Comparison of ENCODE assay signal across 8 cellular contexts in genomic region chr17:67993153-67993997, GRCh38. TPM values are rescaled to one million over a fixed set of nuclear protein-coding genes. Genes with fewer than 3 reads are reported as not detected.
A peak's percentile ranks its signal among the peaks of the same experiment; 100 is the strongest.
DNase-seq lines count a peak whose midpoint lies in the region; ATAC-seq, FAIRE-seq and TF ChIP-seq lines count a peak whose summit lies in the region.

No MANE protein-coding gene starts in this region.

- H3K79me1 ChIP-seq in trophoblast cell (ENCODE audit: low read length) = peaks cover 9% of the 10 kb centered on the region

- peak overlapping the region; percentile 90 for H4K12ac ChIP-seq in trophoblast cell (ENCODE audit: low read depth, low read length)

- H3K79me2 ChIP-seq in Loucy (ENCODE audit: insufficient read depth, low read length) = no peaks in the 10 kb centered on the region; the same call in 1 of the 2 replicates
- peaks cover 7% of the 10 kb centered on the region for H3K79me2 ChIP-seq in trophoblast cell (ENCODE audit: control insufficient read depth, insufficient read depth, low read length, poor library complexity)

- H3K4me2 ChIP-seq in Loucy (ENCODE audit: low read depth, low read length, poor library complexity, severe bottlenecking) = peak overlapping the region; percentile 81
- peak overlapping the region; percentile 81 for H3K4me2 ChIP-seq in trophoblast cell (ENCODE audit: low read length)

- H3K36me3 ChIP-seq in Loucy (ENCODE audit: insufficient read depth, low read length) (no peaks in the 10 kb centered on the region), cardiac muscle cell (no peaks in the 10 kb centered on the region), trophoblast cell (ENCODE audit: control insufficient read depth in 1 of 2, insufficient read depth in 2 of 2, low read length in 2 of 2) (no peaks in the 10 kb centered on the region)

- TF ChIP-seq CTCF in Loucy (conservative IDR thresholded peaks at IDR 0.05; ENCODE audit: low read length) (no peak), cardiac muscle cell (IDR thresholded peaks at IDR 0.05; ENCODE audit: low read depth, low read length) (no peak), type B pancreatic cell (conservative IDR thresholded peaks at IDR 0.05) (peak; percentile 50)

- H2AK5ac ChIP-seq in trophoblast cell (ENCODE audit: low read length) = peak overlapping the region; percentile 48

- H3K27ac Mint-ChIP-seq in activated naive CD8-positive, alpha-beta T cell treated with anti-CD3 and anti-CD28 coated beads, Interleukin-2, amount 10 ng/mL, durations not matched to agents 7 days and 5 days = peak overlapping the region; percentile 80
- peak overlapping the region; percentile 96 for H3K27ac Mint-ChIP-seq in type B pancreatic cell

- H4K91ac ChIP-seq in trophoblast cell (ENCODE audit: low read depth, low read length) = peak overlapping the region; percentile 95

- H3K23ac ChIP-seq in trophoblast cell (ENCODE audit: low read length) = no peak overlapping the region

- H3K27ac ChIP-seq in cardiac muscle cell (peak overlapping the region; percentile 89), trophoblast cell (ENCODE audit: low read depth, low read length) (peak overlapping the region; percentile 82)

- no peaks in the 10 kb centered on the region for H4K20me1 ChIP-seq in Loucy (ENCODE audit: insufficient read depth, low read length, poor library complexity, severe bottlenecking)

- H3K9me2 ChIP-seq in Loucy (replicated peaks; ENCODE audit: low read depth, low read length) = no peaks in the 10 kb centered on the region

- H4K8ac ChIP-seq in trophoblast cell (ENCODE audit: low read depth, low read length) = peak overlapping the region; percentile 98

- peak overlapping the region; percentile 96 for H3K14ac ChIP-seq in trophoblast cell (ENCODE audit: low read length)

- peak overlapping the region; percentile 88 for H3K18ac ChIP-seq in trophoblast cell (ENCODE audit: low read length)

- H3K9me3 ChIP-seq in Loucy (ENCODE audit: insufficient read depth, low read depth, low read length) = no peaks in the 10 kb centered on the region
- H3K9me3 ChIP-seq in cardiac muscle cell (ENCODE audit: low read depth) = no peaks in the 10 kb centered on the region
- no peaks in the 10 kb centered on the region for H3K9me3 ChIP-seq in trophoblast cell (ENCODE audit: insufficient read depth, low read depth, low read length)

- no peaks in the 10 kb centered on the region for H3K36me3 Mint-ChIP-seq in activated naive CD8-positive, alpha-beta T cell treated with anti-CD3 and anti-CD28 coated beads, Interleukin-2, amount 10 ng/mL, durations not matched to agents 7 days and 5 days
- no peaks in the 10 kb centered on the region for H3K36me3 Mint-ChIP-seq in type B pancreatic cell

- H3K4me3 Mint-ChIP-seq in activated naive CD8-positive, alpha-beta T cell treated with anti-CD3 and anti-CD28 coated beads, Interleukin-2, amount 10 ng/mL, durations not matched to agents 7 days and 5 days = peak overlapping the region; percentile 90
- H3K4me3 Mint-ChIP-seq in type B pancreatic cell = peak overlapping the region; percentile 98

- H3K9ac ChIP-seq in Loucy (ENCODE audit: low read depth, low read length, poor library complexity, severe bottlenecking) = peak overlapping the region; percentile 92
- peak overlapping the region; percentile 86 for H3K9ac ChIP-seq in trophoblast cell (ENCODE audit: low read length)

- H3K4ac ChIP-seq in trophoblast cell (ENCODE audit: low read depth, low read length) = peak overlapping the region; percentile 75

- H3K27me3 Mint-ChIP-seq in activated naive CD8-positive, alpha-beta T cell treated with anti-CD3 and anti-CD28 coated beads, Interleukin-2, amount 10 ng/mL, durations not matched to agents 7 days and 5 days = peaks cover 43% of the 10 kb centered on the region
- peaks cover 18% of the 10 kb centered on the region for H3K27me3 Mint-ChIP-seq in type B pancreatic cell

- POLR2A ChIA-PET in activated naive CD8-positive, alpha-beta T cell treated with anti-CD3 and anti-CD28 coated beads, Interleukin-2, amount 10 ng/mL, durations not matched to agents 7 days and 5 days (lab: Charles Lee) = interaction anchor here (1.0 to 1.5 kb wide), 2 partner anchors 26 to 109 kb away, joined by 3 to 6 read pairs; no protein-coding TSS in a partner anchor

- H3K4me3 ChIP-seq in Loucy (ENCODE audit: low read length, poor library complexity, severe bottlenecking) = peak overlapping the region; percentile 97
- peak overlapping the region; percentile 88 for H3K4me3 ChIP-seq in cardiac muscle cell
- peak overlapping the region; percentile 93 for H3K4me3 ChIP-seq in trophoblast cell (ENCODE audit: low read depth, low read length)

- H3K9me3 Mint-ChIP-seq in activated naive CD8-positive, alpha-beta T cell treated with anti-CD3 and anti-CD28 coated beads, Interleukin-2, amount 10 ng/mL, durations not matched to agents 7 days and 5 days = no peaks in the 10 kb centered on the region
- no peaks in the 10 kb centered on the region for H3K9me3 Mint-ChIP-seq in type B pancreatic cell

- peak overlapping the region; percentile 73 for H2BK5ac ChIP-seq in trophoblast cell (ENCODE audit: low read depth, low read length, poor library complexity)

- peak; percentile 69 for ATAC-seq in activated naive CD8-positive, alpha-beta T cell treated with anti-CD3 and anti-CD28 coated beads, Interleukin-2, amount 10 ng/mL, durations not matched to agents 7 days and 5 days (ENCODE audit: low read depth)

- H2AFZ ChIP-seq in Loucy (ENCODE audit: low read length) (peak overlapping the region; percentile 96), trophoblast cell (ENCODE audit: insufficient read depth, low read length, poor library complexity) (peak overlapping the region; percentile 95)

- no peak for FAIRE-seq in H54 (lab: Jason Lieb, UNC)

- H3K27me3 ChIP-seq in Loucy (ENCODE audit: insufficient read depth, low read length, poor library complexity, severe bottlenecking) (no peaks in the 10 kb centered on the region), cardiac muscle cell (peaks cover 4% of the 10 kb centered on the region), trophoblast cell (ENCODE audit: insufficient read depth, low read length) (no peaks in the 10 kb centered on the region)

- peak; percentile 69 for DNase-seq in GM04504 (ENCODE audit: low read depth)
- DNase-seq in H54 (ENCODE audit: insufficient read length, low spot score) = peak; percentile 81
- DNase-seq in SKM-1 (lab: John Stamatoyannopoulos, UW; ENCODE audit: unreplicated experiment) = peak; percentile 73
- peak; percentile 85 for DNase-seq in activated naive CD8-positive, alpha-beta T cell treated with anti-CD3 and anti-CD28 coated beads, Interleukin-2, amount 10 ng/mL, durations not matched to agents 7 days and 5 days
- peak; percentile 91 for DNase-seq in cardiac muscle cell (ENCODE audit: low read depth in 1 of 2, low spot score in 1 of 2)
- peak; percentile 68 to 88 for DNase-seq in trophoblast cell
- DNase-seq in type B pancreatic cell (ENCODE audit: extremely low spot score, unreplicated experiment) = peak; percentile 88

- WGBS in trophoblast cell (ENCODE audit: extremely low coverage, insufficient coverage, insufficient read length) = no CpG with 5 or more reads among the region's 144 CpGs

- H2BK12ac ChIP-seq in trophoblast cell (ENCODE audit: low read length) = peak overlapping the region; percentile 40

- H3K4me1 ChIP-seq in Loucy (ENCODE audit: insufficient read depth, low read length, poor library complexity, severe bottlenecking) = peaks cover 10% of the 10 kb centered on the region
- H3K4me1 ChIP-seq in cardiac muscle cell (ENCODE audit: low read depth) = no peaks in the 10 kb centered on the region
- peaks cover 4 to 9% of the 10 kb centered on the region in 2 experiments for H3K4me1 ChIP-seq in trophoblast cell (ENCODE audit: control insufficient read depth in 1 of 2, insufficient read depth in 2 of 2, low read length in 2 of 2)

- TF ChIP-seq POLR2A in H54 (IDR thresholded peaks at IDR 0.05; ENCODE audit: low read depth, low read length) = peak; percentile 58

- H2BK120ac ChIP-seq in trophoblast cell (ENCODE audit: insufficient read depth, low read length, poor library complexity) = peak overlapping the region; percentile 77

- H3K4me1 Mint-ChIP-seq in activated naive CD8-positive, alpha-beta T cell treated with anti-CD3 and anti-CD28 coated beads, Interleukin-2, amount 10 ng/mL, durations not matched to agents 7 days and 5 days = peaks cover 27% of the 10 kb centered on the region
- H3K4me1 Mint-ChIP-seq in type B pancreatic cell (ENCODE audit: unreplicated experiment) = peaks cover 22% of the 10 kb centered on the region

- H3F3A ChIP-seq in Loucy (ENCODE audit: low read depth) = no peaks in the 10 kb centered on the region

RNA-seq across cellular contexts. Expression of gene C17orf58, which starts 2.9 kb away (rescaled TPM):
- 1 to 10 TPM; 3.8 to 4.4 TPM for total RNA-seq in activated naive CD8-positive, alpha-beta T cell treated with anti-CD3 and anti-CD28 coated beads, Interleukin-2, amount 10 ng/mL, durations not matched to agents 7 days and 5 days
- 10.4 and 13.5 TPM in 2 replicates for total RNA-seq in cardiac muscle cell
- polyA plus RNA-seq in cardiac muscle cell = 13.5 and 24.1 TPM in 2 replicates
- 7.4 and 8.3 TPM in 2 replicates for polyA plus RNA-seq in trophoblast cell (2013)
- 8.1 and 8.8 TPM in 2 replicates for total RNA-seq in type B pancreatic cell (ENCODE audit: low replicate concordance)

RNA-seq across cellular contexts. Expression of gene KPNA2, which starts 42.2 kb away (rescaled TPM):
- total RNA-seq in activated naive CD8-positive, alpha-beta T cell treated with anti-CD3 and anti-CD28 coated beads, Interleukin-2, amount 10 ng/mL, durations not matched to agents 7 days and 5 days = 100 to 1,000 TPM; 138 to 148 TPM
- total RNA-seq in cardiac muscle cell = 64.2 and 200 TPM in 2 replicates
- polyA plus RNA-seq in cardiac muscle cell = 129 and 452 TPM in 2 replicates
- polyA plus RNA-seq in trophoblast cell (2013) = 215 and 223 TPM in 2 replicates
- 99.6 and 211 TPM in 2 replicates for total RNA-seq in type B pancreatic cell (ENCODE audit: low replicate concordance)

Comparison
In these comparisons a context has a peak if more than half of its experiments do, and no peak if none do; other contexts are left out.
1. Peak in every context shown above with its lines: DNase-seq, ATAC-seq, H3K4me3 ChIP-seq and H3K27ac ChIP-seq.